8 cellular contexts compared by ENCODE assay signal in genomic region chr12:1939745-1940607, GRCh38. TPM values are rescaled to one million over a fixed set of nuclear protein-coding genes. Genes with fewer than 3 reads are reported as not detected.
DNase-seq lines count a peak whose midpoint lies in the region; ATAC-seq and TF ChIP-seq lines count a peak whose summit lies in the region.

No MANE protein-coding gene starts in this region.

- TF ChIP-seq CTCF in OCI-LY7 (conservative IDR thresholded peaks at IDR 0.05; ENCODE audit: low read length) = peak; percentile 100

- DNase-seq in EL (peak; percentile 73), HS-5 (ENCODE audit: low read depth) (peak; percentile 37), OCI-LY7 (ENCODE audit: low spot score) (peak; percentile 80), myocyte (ENCODE audit: low read depth) (peak; percentile 82)
- DNase-seq in activated T-cell treated with anti-CD3 and anti-CD28 coated beads, Interleukin-2, amount 50 U/mL, for 1 hour = peak; percentile 91
- peak; percentile 95 for DNase-seq in stimulated activated CD8-positive, alpha-beta memory T cell treated with anti-CD3 and anti-CD28 coated beads, Interleukin-4, amount 100 ng/mL, for 48 hours

- BruUV-seq in OCI-LY7 (replicated peaks; lab: Mats Ljungman, UMichigan) = no TSS peak

- H3K4me2 ChIP-seq in OCI-LY7 (ENCODE audit: low read length) = no peak overlapping the region

- ATAC-seq in esophagus mucosa (peak; percentile 95), GM21360 (IDR thresholded peaks at IDR 0.05; ENCODE audit: unreplicated experiment) (no peak)

- H2AFZ ChIP-seq in OCI-LY7 (ENCODE audit: low read length) = no peak overlapping the region

- POLR2A ChIA-PET in OCI-LY7 (lab: Charles Lee) = interaction anchor here (0.5 to 1.0 kb wide), 5 partner anchors 10 to 496 kb away, joined by 3 to 6 read pairs (median 3); no protein-coding TSS in a partner anchor

- no peaks in the 10 kb centered on the region for H3K9me2 ChIP-seq in OCI-LY7 (ENCODE audit: insufficient read depth, low read length)

- H4K20me1 ChIP-seq in OCI-LY7 (ENCODE audit: insufficient read depth, low read length) = no peaks in the 10 kb centered on the region; the same call in 1 of the 2 replicates

- no peak overlapping the region for H3K27ac ChIP-seq in OCI-LY7 (ENCODE audit: low read depth, low read length, poor library complexity, severe bottlenecking)

- H3K36me3 ChIP-seq in OCI-LY7 (ENCODE audit: insufficient read depth, low read length) = peaks cover 3% of the 10 kb centered on the region; the same call in 1 of the 2 replicates

- H3K79me2 ChIP-seq in OCI-LY7 (ENCODE audit: insufficient read depth, low read depth, low read length) = no peaks in the 10 kb centered on the region

- CTCF ChIA-PET in OCI-LY7 (lab: Charles Lee; ENCODE audit: unreplicated experiment) = interaction anchor here (0.8 to 1.5 kb wide), 7 partner anchors 11 to 308 kb away, joined by 3 to 8 read pairs (median 3); no protein-coding TSS in a partner anchor

- no peak overlapping the region for H3K4me3 ChIP-seq in OCI-LY7 (ENCODE audit: low read depth, low read length, poor library complexity, severe bottlenecking)

- H3K4me1 ChIP-seq in OCI-LY7 (ENCODE audit: insufficient read depth, low read length, poor library complexity, severe bottlenecking) = no peaks in the 10 kb centered on the region

- intact Hi-C loops in OCI-LY7 (cut with micrococcal nuclease; ENCODE audit: unreplicated experiment) = loop anchor here (1.0 to 5.0 kb wide), 4 partner anchors 140 to 308 kb away; no protein-coding TSS in a partner anchor

- no peaks in the 10 kb centered on the region for H3K9me3 ChIP-seq in OCI-LY7 (ENCODE audit: low read length)

RNA-seq across cellular contexts. Expression of gene CACNA2D4, which starts 21.5 kb away (rescaled TPM):
- total RNA-seq in OCI-LY7 (2014; rRNA removed; shearing (Covaris generic)) = 0.13 TPM in 1 of 2 replicates, not detected in the other
- total RNA-seq in OCI-LY7 (2022) = 0.41 TPM in 1 of 2 replicates, not detected in the other
- 1.1 TPM for total RNA-seq in esophagus mucosa
- 0.03 and 0.73 TPM in 2 replicates for total RNA-seq in myocyte
- polyA plus RNA-seq in myocyte (2012) = 0.11 TPM

Comparison
In these comparisons a context has a peak if more than half of its experiments do, and no peak if none do; other contexts are left out.
1. DNase-seq: peak in every context shown above with its lines; median percentile 95 in stimulated activated CD8-positive, alpha-beta memory T cell treated with anti-CD3 and anti-CD28 coated beads, Interleukin-4, amount 100 ng/mL, for 48 hours; 91 in activated T-cell treated with anti-CD3 and anti-CD28 coated beads, Interleukin-2, amount 50 U/mL, for 1 hour; 82 in myocyte; 80 in OCI-LY7; 73 in EL; 37 in HS-5.